Comparison of ENCODE assay signal across 8 cellular contexts in genomic region chr3:67790043-67790442, GRCh38.
DNase-seq lines count a peak whose midpoint lies in the region; ATAC-seq and TF ChIP-seq lines count a peak whose summit lies in the region.

No MANE protein-coding gene starts in this region.

- no peak overlapping the region for H3K4me3 ChIP-seq in GM06990 (replicated peaks; ENCODE audit: low read depth, low read length)
- H3K4me3 ChIP-seq in dorsolateral prefrontal cortex: no peak overlapping the region

- H3K27me3 Mint-ChIP-seq in stimulated activated naive CD8-positive, alpha-beta T cell treated with anti-CD3 and anti-CD28 coated beads, Interleukin-15, amount 100 ng/mL, for 72 hours: no peaks in the 10 kb centered on the region

- no peak overlapping the region for H3K27ac ChIP-seq in dorsolateral prefrontal cortex

- DNase-seq in GM06990 (ENCODE audit: extremely low read depth, insufficient read length): peak; percentile 6
- DNase-seq in LHCN-M2 (ENCODE audit: low read depth): peak; percentile 70
- peak; percentile 43 for DNase-seq in activated CD4-positive, alpha-beta T cell treated with anti-CD3 and anti-CD28 coated beads for 1 hour
- DNase-seq in dorsolateral prefrontal cortex: no peak
- DNase-seq in myocyte (ENCODE audit: low read depth): peak; percentile 58
- DNase-seq in stimulated activated naive CD8-positive, alpha-beta T cell treated with anti-CD3 and anti-CD28 coated beads, Interleukin-15, amount 100 ng/mL, for 72 hours: peak; percentile 45 to 53

- H3K4me1 Mint-ChIP-seq in stimulated activated naive CD8-positive, alpha-beta T cell treated with anti-CD3 and anti-CD28 coated beads, Interleukin-15, amount 100 ng/mL, for 72 hours: peaks cover 15% of the 10 kb centered on the region

- H3K4me3 Mint-ChIP-seq in stimulated activated naive CD8-positive, alpha-beta T cell treated with anti-CD3 and anti-CD28 coated beads, Interleukin-15, amount 100 ng/mL, for 72 hours: no peak overlapping the region

- H3K27ac Mint-ChIP-seq in stimulated activated naive CD8-positive, alpha-beta T cell treated with anti-CD3 and anti-CD28 coated beads, Interleukin-15, amount 100 ng/mL, for 72 hours: no peak overlapping the region

- ATAC-seq in GM21825 (IDR thresholded peaks at IDR 0.05; ENCODE audit: unreplicated experiment): peak; percentile 64
- peak; percentile 85 for ATAC-seq in stimulated activated naive CD8-positive, alpha-beta T cell treated with anti-CD3 and anti-CD28 coated beads, Interleukin-15, amount 100 ng/mL, for 72 hours
- no peak for ATAC-seq in HG02840 (IDR thresholded peaks at IDR 0.05; ENCODE audit: low FRiP score, unreplicated experiment)

- H3K36me3 ChIP-seq in GM06990 (ENCODE audit: control insufficient read depth, insufficient read depth, low read length): no peaks in the 10 kb centered on the region

- H3K9me3 Mint-ChIP-seq in stimulated activated naive CD8-positive, alpha-beta T cell treated with anti-CD3 and anti-CD28 coated beads, Interleukin-15, amount 100 ng/mL, for 72 hours: peaks cover 17 to 19% of the 10 kb centered on the region in 2 donors

- TF ChIP-seq CTCF in GM06990 (IDR thresholded peaks at IDR 0.05; ENCODE audit: insufficient read depth, low read length, poor library complexity, severe bottlenecking) (peak; percentile 73), dorsolateral prefrontal cortex (IDR thresholded peaks at IDR 0.05 in 54 of 56, conservative IDR thresholded peaks at IDR 0.05 in 2 of 56; ENCODE audit: low read depth in 1 of 56, partially characterized antibody in 56 of 56) (peak in 51 of 56 donors; percentile 19 to 68 (median 47))

- H3K27me3 ChIP-seq in GM06990 (replicated peaks; ENCODE audit: control insufficient read depth, insufficient read depth, low read length) (no peaks in the 10 kb centered on the region), dorsolateral prefrontal cortex (no peaks in the 10 kb centered on the region)

- intact Hi-C loops in dorsolateral prefrontal cortex (cut with DNase I): loop anchor here in 1 of 2 donors (5.0 kb wide), 1 partner anchor 408 kb away; no protein-coding TSS in a partner anchor

Comparison
In these comparisons a context has a peak if more than half of its experiments do, and no peak if none do; other contexts are left out.
1. DNase-seq: peak in GM06990 (single experiment), LHCN-M2 (single experiment), activated CD4-positive, alpha-beta T cell treated with anti-CD3 and anti-CD28 coated beads for 1 hour (single experiment), myocyte (single experiment) and stimulated activated naive CD8-positive, alpha-beta T cell treated with anti-CD3 and anti-CD28 coated beads, Interleukin-15, amount 100 ng/mL, for 72 hours (2 of 2); none in dorsolateral prefrontal cortex (0 of 10).